In the genomic region with DNA sequence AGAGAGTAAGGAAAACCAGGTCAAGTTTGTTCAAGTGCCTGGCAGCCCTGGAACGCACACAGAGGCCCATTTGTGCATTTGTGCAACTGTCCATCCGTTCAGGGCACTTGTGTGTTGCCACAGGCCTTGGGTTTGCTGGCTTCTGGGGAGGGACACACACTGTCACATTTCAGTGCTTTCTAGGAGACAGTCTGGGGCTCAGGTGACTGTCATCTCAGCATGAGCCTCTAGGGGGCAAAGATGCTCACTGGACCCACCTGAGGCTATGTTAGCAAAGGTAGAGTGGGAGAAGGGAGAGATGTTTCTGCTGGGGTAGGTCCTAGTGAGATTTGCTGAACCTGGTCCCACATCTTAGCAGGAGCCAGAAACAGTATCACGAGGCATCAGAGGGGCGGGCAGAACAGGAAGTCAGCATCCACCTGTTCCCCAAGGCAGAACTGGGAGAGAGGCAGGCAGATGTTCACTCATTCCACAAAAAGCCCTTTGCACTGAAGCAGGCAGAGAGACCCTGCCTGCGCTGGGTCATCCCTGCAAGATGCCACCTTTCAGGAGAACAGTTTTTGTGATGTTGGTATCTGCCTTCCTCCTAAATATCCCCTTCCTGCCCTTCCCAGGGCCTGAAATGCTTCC, we compare ENCODE assay signal across 8 cellular contexts. TPM values are rescaled to one million over a fixed set of nuclear protein-coding genes. Genes with fewer than 3 reads are reported as not detected.
DNase-seq lines count a peak whose midpoint lies in the region; ATAC-seq, FAIRE-seq and TF ChIP-seq lines count a peak whose summit lies in the region.

No MANE protein-coding gene starts in this region.

- peak overlapping the region; percentile 49; the same call in 1 of the 2 replicates for H3K4me3 ChIP-seq in Karpas-422 (ENCODE audit: low read length)
- H3K4me3 ChIP-seq in mucosa of descending colon, result no peak overlapping the region
- H3K4me3 ChIP-seq in GM23248, result no peak overlapping the region

- 83 to 88% methylated on average over 5 of the region's 5 CpGs for WGBS in GM23248 (ENCODE audit: low coverage in 1 of 2, low lambda C conversion rate in 2 of 2, missing lambda C conversion rate in 2 of 2), 2 experiments

- H3K79me2 ChIP-seq in Karpas-422 (ENCODE audit: low read length), result peaks cover 95% of the 10 kb centered on the region
- peaks cover 93% of the 10 kb centered on the region for H3K79me2 ChIP-seq in GM23248 (ENCODE audit: insufficient read depth)

- ATAC-seq in mucosa of descending colon, result peak; percentile 78

- H2AFZ ChIP-seq in Karpas-422 (ENCODE audit: low read length) (no peak overlapping the region), GM23248 (no peak overlapping the region)

- H3K9me2 ChIP-seq in Karpas-422 (replicated peaks; ENCODE audit: insufficient read depth, low read length) (no peaks in the 10 kb centered on the region), GM23248 (ENCODE audit: insufficient read depth) (no peaks in the 10 kb centered on the region)

- H3K27ac ChIP-seq in Karpas-422 (ENCODE audit: low read length), result peak overlapping the region; percentile 90
- no peak overlapping the region for H3K27ac ChIP-seq in GM23248

- peak; percentile 27 for TF ChIP-seq CTCF in mucosa of descending colon (IDR thresholded peaks at IDR 0.05)

- peaks cover 25% of the 10 kb centered on the region for H3F3A ChIP-seq in GM23248 (ENCODE audit: insufficient read depth)

- peak overlapping the region; percentile 64 for H3K4me2 ChIP-seq in Karpas-422 (ENCODE audit: low read depth, low read length, poor library complexity, severe bottlenecking)
- no peak overlapping the region for H3K4me2 ChIP-seq in GM23248 (ENCODE audit: unreplicated experiment)

- no peaks in the 10 kb centered on the region for H3K36me3 ChIP-seq in Karpas-422 (ENCODE audit: insufficient read depth, low read length)
- H3K36me3 ChIP-seq in mucosa of descending colon (ENCODE audit: low read depth), result no peaks in the 10 kb centered on the region
- H3K36me3 ChIP-seq in GM23248 (ENCODE audit: low read depth), result no peaks in the 10 kb centered on the region

- no peaks in the 10 kb centered on the region for H3K9me3 ChIP-seq in Karpas-422 (ENCODE audit: low read length)
- H3K9me3 ChIP-seq in mucosa of descending colon, result no peaks in the 10 kb centered on the region
- no peaks in the 10 kb centered on the region for H3K9me3 ChIP-seq in GM23248 (ENCODE audit: low read depth)

- H4K20me1 ChIP-seq in Karpas-422 (ENCODE audit: insufficient read depth, low read depth, low read length) (peaks cover 5% of the 10 kb centered on the region; the same call in 1 of the 2 replicates), GM23248 (ENCODE audit: insufficient read depth) (no peaks in the 10 kb centered on the region; the same call in 1 of the 2 replicates)

- no peak for TF ChIP-seq POLR2A in GM12891 (IDR thresholded peaks at IDR 0.05; ENCODE audit: low read depth, low read length)

- H3K27me3 ChIP-seq in Karpas-422 (ENCODE audit: low read length) (no peaks in the 10 kb centered on the region), GM23248 (replicated peaks; ENCODE audit: insufficient read depth) (no peaks in the 10 kb centered on the region)

- H3K9ac ChIP-seq in Karpas-422 (ENCODE audit: low read length) (peak overlapping the region; percentile 64), GM23248 (no peak overlapping the region)

- intact Hi-C loops in mucosa of descending colon (cut with DNase I, micrococcal nuclease), result no loop called here

- no peak for DNase-seq in GM12891 (ENCODE audit: insufficient read length, low spot score)
- DNase-seq in Karpas-422, result peak; percentile 89
- DNase-seq in activated CD4-positive, CD25-positive, alpha-beta regulatory T cell treated with anti-CD3 and anti-CD28 coated beads, Interleukin-2, amount 50 U/mL, for 16 hours (ENCODE audit: low read depth, low spot score), result peak; percentile 36
- DNase-seq in cerebellar cortex (ENCODE audit: low spot score), result peak; percentile 78
- peak in 2 of 3 donors; percentile 61 to 75 for DNase-seq in mucosa of descending colon
- peak; percentile 40 for DNase-seq in urothelium cell line (ENCODE audit: low spot score)
- no peak for DNase-seq in GM23248
- no peak for DNase-seq in occipital lobe (lab: John Stamatoyannopoulos, UW)

- FAIRE-seq in GM12891 (lab: Jason Lieb, UNC) (peak; percentile 83), urothelium cell line (lab: Jason Lieb, UNC) (no peak)

- in situ Hi-C loops in GM23248 (cut with MboI), result no loop called here

- H3K4me1 ChIP-seq in Karpas-422 (ENCODE audit: low read length) (peaks cover 96% of the 10 kb centered on the region), mucosa of descending colon (ENCODE audit: low read depth) (peaks cover 5% of the 10 kb centered on the region), GM23248 (ENCODE audit: insufficient read depth) (peaks cover 12% of the 10 kb centered on the region)

TF ChIP-seq in GM12891, 5 proteins besides CTCF, POLR2A, EP300 and RAD21:
- no peak for TF ChIP-seq SPI1 (IDR thresholded peaks at IDR 0.05; ENCODE audit: low read depth, low read length)
- TF ChIP-seq TAF1 (IDR thresholded peaks at IDR 0.05; ENCODE audit: low read depth, low read length), result no peak
- no peak for TF ChIP-seq POU2F2 (IDR thresholded peaks at IDR 0.05; ENCODE audit: low read depth, low read length)
- TF ChIP-seq PAX5 (IDR thresholded peaks at IDR 0.05; ENCODE audit: insufficient read depth, low read length, severe bottlenecking), result no peak
- TF ChIP-seq POLR2AphosphoS5 (IDR thresholded peaks at IDR 0.05; ENCODE audit: low read depth, low read length), result no peak
TF ChIP-seq in GM12891: peak in this region for 0.

RNA-seq across cellular contexts. Expression of gene RAI1, which starts 48.5 kb away (rescaled TPM):
- 7.1 TPM for polyA plus RNA-seq in GM12891 (2012; ENCODE audit: low read depth, missing spikeins)
- total RNA-seq in Karpas-422 (2014; rRNA removed; shearing (Covaris generic); ENCODE audit: low replicate concordance), result 18.2 and 35.1 TPM in 2 replicates
- 10 to 100 TPM; 12.9 to 29.2 (median 17.0) TPM for total RNA-seq in mucosa of descending colon
- 9.1 and 17.8 TPM in 2 replicates for total RNA-seq in GM23248 (2014; rRNA removed; shearing (Covaris generic))
- polyA plus RNA-seq in GM23248 (2016; fragmentation: Nextera tagmentation; extraction: Ambion mirVana), result 4.4 and 5.2 TPM in 2 replicates
- 14.3 TPM for total RNA-seq in occipital lobe

Comparison
In these comparisons a context has a peak if more than half of its experiments do, and no peak if none do; other contexts are left out.
1. DNase-seq: peak in Karpas-422 (single experiment), activated CD4-positive, CD25-positive, alpha-beta regulatory T cell treated with anti-CD3 and anti-CD28 coated beads, Interleukin-2, amount 50 U/mL, for 16 hours (single experiment), cerebellar cortex (single experiment), mucosa of descending colon (2 of 3) and urothelium cell line (single experiment); none in GM12891 (single experiment), GM23248 (single experiment) and occipital lobe (single experiment).